Comparison of ENCODE assay signal across 1 cellular context in the genomic region with DNA sequence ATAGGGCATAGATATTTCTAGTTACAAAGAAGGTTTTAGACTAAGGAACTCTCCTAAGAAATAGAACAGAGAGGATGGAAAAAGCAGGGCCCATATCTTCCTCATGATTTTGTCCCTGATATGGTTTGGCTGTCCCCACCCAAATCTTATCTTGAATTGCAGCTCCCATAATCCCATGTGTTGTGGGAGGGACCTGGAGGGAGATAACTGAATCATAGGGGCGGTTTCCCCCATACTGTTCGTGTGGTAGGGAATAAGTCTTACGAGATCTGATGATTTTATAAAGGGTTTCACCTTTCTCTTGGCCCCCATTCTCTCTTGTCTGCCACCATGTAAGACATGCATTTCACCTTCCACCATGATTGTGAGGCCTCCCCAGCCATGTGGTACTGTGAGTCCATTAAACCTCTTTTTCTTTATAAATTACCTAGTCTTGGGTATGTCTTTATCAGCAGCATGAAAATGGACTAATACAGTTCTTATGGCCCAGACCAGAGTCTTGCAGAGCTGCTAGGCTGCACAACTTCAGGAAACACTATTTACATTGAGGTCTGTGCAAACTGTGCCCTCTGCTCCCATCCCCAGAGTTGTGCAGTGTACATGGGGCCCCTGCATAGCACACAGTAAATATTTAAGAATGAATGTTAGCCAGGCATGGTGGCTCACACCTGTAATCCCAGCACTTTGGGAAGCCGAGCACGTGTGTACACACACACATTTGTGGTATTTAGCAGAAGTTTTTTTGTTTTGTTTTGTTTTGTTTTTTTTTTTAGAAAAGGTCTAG.
TF ChIP-seq lines count a peak whose summit lies in the region.

No MANE protein-coding gene starts in this region.

TF ChIP-seq in HepG2, 621 proteins besides CTCF, POLR2A, EP300 and RAD21 (continued from another document and continues in another):
- TF ChIP-seq, protein P1, sequence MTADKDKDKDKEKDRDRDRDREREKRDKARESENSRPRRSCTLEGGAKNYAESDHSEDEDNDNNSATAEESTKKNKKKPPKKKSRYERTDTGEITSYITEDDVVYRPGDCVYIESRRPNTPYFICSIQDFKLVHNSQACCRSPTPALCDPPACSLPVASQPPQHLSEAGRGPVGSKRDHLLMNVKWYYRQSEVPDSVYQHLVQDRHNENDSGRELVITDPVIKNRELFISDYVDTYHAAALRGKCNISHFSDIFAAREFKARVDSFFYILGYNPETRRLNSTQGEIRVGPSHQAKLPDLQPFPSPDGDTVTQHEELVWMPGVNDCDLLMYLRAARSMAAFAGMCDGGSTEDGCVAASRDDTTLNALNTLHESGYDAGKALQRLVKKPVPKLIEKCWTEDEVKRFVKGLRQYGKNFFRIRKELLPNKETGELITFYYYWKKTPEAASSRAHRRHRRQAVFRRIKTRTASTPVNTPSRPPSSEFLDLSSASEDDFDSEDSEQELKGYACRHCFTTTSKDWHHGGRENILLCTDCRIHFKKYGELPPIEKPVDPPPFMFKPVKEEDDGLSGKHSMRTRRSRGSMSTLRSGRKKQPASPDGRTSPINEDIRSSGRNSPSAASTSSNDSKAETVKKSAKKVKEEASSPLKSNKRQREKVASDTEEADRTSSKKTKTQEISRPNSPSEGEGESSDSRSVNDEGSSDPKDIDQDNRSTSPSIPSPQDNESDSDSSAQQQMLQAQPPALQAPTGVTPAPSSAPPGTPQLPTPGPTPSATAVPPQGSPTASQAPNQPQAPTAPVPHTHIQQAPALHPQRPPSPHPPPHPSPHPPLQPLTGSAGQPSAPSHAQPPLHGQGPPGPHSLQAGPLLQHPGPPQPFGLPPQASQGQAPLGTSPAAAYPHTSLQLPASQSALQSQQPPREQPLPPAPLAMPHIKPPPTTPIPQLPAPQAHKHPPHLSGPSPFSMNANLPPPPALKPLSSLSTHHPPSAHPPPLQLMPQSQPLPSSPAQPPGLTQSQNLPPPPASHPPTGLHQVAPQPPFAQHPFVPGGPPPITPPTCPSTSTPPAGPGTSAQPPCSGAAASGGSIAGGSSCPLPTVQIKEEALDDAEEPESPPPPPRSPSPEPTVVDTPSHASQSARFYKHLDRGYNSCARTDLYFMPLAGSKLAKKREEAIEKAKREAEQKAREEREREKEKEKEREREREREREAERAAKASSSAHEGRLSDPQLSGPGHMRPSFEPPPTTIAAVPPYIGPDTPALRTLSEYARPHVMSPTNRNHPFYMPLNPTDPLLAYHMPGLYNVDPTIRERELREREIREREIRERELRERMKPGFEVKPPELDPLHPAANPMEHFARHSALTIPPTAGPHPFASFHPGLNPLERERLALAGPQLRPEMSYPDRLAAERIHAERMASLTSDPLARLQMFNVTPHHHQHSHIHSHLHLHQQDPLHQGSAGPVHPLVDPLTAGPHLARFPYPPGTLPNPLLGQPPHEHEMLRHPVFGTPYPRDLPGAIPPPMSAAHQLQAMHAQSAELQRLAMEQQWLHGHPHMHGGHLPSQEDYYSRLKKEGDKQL (CRISPR knock-in tag; IDR thresholded peaks at IDR 0.05; ENCODE audit: low read depth) = peak; percentile 28; the same call in 1 of the 2 replicates
- TF ChIP-seq RARA (CRISPR knock-in tag; IDR thresholded peaks at IDR 0.05) = peak; percentile 68
- peak; percentile 81 for TF ChIP-seq BCL6 (CRISPR knock-in tag; IDR thresholded peaks at IDR 0.05)
- TF ChIP-seq ZMYM4 (CRISPR knock-in tag; IDR thresholded peaks at IDR 0.05) = peak; percentile 86
- no peak for TF ChIP-seq CREM (IDR thresholded peaks at IDR 0.05)
- no peak for TF ChIP-seq CREM (CRISPR knock-in tag; IDR thresholded peaks at IDR 0.05)
- TF ChIP-seq NONO (IDR thresholded peaks at IDR 0.05) = no peak
- 0 out of 2 replicates have a peak, but pooled peaks have one; percentile 55 for TF ChIP-seq NONO (CRISPR knock-in tag; conservative IDR thresholded peaks at IDR 0.05)
- no peak for TF ChIP-seq ZC3H13 (CRISPR knock-in tag; IDR thresholded peaks at IDR 0.05)
- TF ChIP-seq, protein P2, sequence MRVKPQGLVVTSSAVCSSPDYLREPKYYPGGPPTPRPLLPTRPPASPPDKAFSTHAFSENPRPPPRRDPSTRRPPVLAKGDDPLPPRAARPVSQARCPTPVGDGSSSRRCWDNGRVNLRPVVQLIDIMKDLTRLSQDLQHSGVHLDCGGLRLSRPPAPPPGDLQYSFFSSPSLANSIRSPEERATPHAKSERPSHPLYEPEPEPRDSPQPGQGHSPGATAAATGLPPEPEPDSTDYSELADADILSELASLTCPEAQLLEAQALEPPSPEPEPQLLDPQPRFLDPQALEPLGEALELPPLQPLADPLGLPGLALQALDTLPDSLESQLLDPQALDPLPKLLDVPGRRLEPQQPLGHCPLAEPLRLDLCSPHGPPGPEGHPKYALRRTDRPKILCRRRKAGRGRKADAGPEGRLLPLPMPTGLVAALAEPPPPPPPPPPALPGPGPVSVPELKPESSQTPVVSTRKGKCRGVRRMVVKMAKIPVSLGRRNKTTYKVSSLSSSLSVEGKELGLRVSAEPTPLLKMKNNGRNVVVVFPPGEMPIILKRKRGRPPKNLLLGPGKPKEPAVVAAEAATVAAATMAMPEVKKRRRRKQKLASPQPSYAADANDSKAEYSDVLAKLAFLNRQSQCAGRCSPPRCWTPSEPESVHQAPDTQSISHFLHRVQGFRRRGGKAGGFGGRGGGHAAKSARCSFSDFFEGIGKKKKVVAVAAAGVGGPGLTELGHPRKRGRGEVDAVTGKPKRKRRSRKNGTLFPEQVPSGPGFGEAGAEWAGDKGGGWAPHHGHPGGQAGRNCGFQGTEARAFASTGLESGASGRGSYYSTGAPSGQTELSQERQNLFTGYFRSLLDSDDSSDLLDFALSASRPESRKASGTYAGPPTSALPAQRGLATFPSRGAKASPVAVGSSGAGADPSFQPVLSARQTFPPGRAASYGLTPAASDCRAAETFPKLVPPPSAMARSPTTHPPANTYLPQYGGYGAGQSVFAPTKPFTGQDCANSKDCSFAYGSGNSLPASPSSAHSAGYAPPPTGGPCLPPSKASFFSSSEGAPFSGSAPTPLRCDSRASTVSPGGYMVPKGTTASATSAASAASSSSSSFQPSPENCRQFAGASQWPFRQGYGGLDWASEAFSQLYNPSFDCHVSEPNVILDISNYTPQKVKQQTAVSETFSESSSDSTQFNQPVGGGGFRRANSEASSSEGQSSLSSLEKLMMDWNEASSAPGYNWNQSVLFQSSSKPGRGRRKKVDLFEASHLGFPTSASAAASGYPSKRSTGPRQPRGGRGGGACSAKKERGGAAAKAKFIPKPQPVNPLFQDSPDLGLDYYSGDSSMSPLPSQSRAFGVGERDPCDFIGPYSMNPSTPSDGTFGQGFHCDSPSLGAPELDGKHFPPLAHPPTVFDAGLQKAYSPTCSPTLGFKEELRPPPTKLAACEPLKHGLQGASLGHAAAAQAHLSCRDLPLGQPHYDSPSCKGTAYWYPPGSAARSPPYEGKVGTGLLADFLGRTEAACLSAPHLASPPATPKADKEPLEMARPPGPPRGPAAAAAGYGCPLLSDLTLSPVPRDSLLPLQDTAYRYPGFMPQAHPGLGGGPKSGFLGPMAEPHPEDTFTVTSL (CRISPR knock-in tag; IDR thresholded peaks at IDR 0.05; ENCODE audit: borderline replicate concordance) = peak; percentile 53; the same call in 1 of the 2 replicates
- TF ChIP-seq RXRB (CRISPR knock-in tag; IDR thresholded peaks at IDR 0.05; ENCODE audit: borderline replicate concordance) = 0 out of 2 replicates have a peak, but pooled peaks have one; percentile 39
- TF ChIP-seq TCF7L2 (IDR thresholded peaks at IDR 0.05; ENCODE audit: low read depth, low read length) = no peak
- TF ChIP-seq, protein P3, sequence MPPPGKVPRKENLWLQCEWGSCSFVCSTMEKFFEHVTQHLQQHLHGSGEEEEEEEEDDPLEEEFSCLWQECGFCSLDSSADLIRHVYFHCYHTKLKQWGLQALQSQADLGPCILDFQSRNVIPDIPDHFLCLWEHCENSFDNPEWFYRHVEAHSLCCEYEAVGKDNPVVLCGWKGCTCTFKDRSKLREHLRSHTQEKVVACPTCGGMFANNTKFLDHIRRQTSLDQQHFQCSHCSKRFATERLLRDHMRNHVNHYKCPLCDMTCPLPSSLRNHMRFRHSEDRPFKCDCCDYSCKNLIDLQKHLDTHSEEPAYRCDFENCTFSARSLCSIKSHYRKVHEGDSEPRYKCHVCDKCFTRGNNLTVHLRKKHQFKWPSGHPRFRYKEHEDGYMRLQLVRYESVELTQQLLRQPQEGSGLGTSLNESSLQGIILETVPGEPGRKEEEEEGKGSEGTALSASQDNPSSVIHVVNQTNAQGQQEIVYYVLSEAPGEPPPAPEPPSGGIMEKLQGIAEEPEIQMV (CRISPR knock-in tag; IDR thresholded peaks at IDR 0.05; ENCODE audit: low read depth) = no peak
- TF ChIP-seq, protein P4, sequence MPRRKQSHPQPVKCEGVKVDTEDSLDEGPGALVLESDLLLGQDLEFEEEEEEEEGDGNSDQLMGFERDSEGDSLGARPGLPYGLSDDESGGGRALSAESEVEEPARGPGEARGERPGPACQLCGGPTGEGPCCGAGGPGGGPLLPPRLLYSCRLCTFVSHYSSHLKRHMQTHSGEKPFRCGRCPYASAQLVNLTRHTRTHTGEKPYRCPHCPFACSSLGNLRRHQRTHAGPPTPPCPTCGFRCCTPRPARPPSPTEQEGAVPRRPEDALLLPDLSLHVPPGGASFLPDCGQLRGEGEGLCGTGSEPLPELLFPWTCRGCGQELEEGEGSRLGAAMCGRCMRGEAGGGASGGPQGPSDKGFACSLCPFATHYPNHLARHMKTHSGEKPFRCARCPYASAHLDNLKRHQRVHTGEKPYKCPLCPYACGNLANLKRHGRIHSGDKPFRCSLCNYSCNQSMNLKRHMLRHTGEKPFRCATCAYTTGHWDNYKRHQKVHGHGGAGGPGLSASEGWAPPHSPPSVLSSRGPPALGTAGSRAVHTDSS (CRISPR knock-in tag; conservative IDR thresholded peaks at IDR 0.05) = no peak
- no peak for TF ChIP-seq KLF9 (CRISPR knock-in tag; IDR thresholded peaks at IDR 0.05; ENCODE audit: low read depth)
- no peak for TF ChIP-seq ZNF781 (CRISPR knock-in tag; IDR thresholded peaks at IDR 0.05; ENCODE audit: borderline replicate concordance, not compliant biosample characterization)
- TF ChIP-seq, protein P5, sequence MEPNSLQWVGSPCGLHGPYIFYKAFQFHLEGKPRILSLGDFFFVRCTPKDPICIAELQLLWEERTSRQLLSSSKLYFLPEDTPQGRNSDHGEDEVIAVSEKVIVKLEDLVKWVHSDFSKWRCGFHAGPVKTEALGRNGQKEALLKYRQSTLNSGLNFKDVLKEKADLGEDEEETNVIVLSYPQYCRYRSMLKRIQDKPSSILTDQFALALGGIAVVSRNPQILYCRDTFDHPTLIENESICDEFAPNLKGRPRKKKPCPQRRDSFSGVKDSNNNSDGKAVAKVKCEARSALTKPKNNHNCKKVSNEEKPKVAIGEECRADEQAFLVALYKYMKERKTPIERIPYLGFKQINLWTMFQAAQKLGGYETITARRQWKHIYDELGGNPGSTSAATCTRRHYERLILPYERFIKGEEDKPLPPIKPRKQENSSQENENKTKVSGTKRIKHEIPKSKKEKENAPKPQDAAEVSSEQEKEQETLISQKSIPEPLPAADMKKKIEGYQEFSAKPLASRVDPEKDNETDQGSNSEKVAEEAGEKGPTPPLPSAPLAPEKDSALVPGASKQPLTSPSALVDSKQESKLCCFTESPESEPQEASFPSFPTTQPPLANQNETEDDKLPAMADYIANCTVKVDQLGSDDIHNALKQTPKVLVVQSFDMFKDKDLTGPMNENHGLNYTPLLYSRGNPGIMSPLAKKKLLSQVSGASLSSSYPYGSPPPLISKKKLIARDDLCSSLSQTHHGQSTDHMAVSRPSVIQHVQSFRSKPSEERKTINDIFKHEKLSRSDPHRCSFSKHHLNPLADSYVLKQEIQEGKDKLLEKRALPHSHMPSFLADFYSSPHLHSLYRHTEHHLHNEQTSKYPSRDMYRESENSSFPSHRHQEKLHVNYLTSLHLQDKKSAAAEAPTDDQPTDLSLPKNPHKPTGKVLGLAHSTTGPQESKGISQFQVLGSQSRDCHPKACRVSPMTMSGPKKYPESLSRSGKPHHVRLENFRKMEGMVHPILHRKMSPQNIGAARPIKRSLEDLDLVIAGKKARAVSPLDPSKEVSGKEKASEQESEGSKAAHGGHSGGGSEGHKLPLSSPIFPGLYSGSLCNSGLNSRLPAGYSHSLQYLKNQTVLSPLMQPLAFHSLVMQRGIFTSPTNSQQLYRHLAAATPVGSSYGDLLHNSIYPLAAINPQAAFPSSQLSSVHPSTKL (CRISPR knock-in tag; IDR thresholded peaks at IDR 0.05) = peak; percentile 84
- TF ChIP-seq HNRNPH1 (optimal IDR thresholded peaks at IDR 0.05; ENCODE audit: low read depth, low read length) = no peak
- TF ChIP-seq, protein P6, sequence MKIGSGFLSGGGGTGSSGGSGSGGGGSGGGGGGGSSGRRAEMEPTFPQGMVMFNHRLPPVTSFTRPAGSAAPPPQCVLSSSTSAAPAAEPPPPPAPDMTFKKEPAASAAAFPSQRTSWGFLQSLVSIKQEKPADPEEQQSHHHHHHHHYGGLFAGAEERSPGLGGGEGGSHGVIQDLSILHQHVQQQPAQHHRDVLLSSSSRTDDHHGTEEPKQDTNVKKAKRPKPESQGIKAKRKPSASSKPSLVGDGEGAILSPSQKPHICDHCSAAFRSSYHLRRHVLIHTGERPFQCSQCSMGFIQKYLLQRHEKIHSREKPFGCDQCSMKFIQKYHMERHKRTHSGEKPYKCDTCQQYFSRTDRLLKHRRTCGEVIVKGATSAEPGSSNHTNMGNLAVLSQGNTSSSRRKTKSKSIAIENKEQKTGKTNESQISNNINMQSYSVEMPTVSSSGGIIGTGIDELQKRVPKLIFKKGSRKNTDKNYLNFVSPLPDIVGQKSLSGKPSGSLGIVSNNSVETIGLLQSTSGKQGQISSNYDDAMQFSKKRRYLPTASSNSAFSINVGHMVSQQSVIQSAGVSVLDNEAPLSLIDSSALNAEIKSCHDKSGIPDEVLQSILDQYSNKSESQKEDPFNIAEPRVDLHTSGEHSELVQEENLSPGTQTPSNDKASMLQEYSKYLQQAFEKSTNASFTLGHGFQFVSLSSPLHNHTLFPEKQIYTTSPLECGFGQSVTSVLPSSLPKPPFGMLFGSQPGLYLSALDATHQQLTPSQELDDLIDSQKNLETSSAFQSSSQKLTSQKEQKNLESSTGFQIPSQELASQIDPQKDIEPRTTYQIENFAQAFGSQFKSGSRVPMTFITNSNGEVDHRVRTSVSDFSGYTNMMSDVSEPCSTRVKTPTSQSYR (CRISPR knock-in tag; IDR thresholded peaks at IDR 0.05; ENCODE audit: borderline replicate concordance) = peak; percentile 21; the same call in 1 of the 2 replicates
- TF ChIP-seq, protein P7, sequence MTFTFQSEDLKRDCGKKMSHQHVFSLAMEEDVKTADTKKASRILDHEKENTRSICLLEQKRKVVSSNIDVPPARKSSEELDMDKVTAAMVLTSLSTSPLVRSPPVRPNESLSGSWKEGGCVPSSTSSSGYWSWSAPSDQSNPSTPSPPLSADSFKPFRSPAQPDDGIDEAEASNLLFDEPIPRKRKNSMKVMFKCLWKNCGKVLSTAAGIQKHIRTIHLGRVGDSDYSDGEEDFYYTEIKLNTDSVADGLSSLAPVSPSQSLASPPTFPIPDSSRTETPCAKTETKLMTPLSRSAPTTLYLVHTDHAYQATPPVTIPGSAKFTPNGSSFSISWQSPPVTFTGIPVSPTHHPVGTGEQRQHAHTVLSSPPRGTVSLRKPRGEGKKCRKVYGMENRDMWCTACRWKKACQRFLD (CRISPR knock-in tag; IDR thresholded peaks at IDR 0.05; ENCODE audit: borderline replicate concordance) = no peak
- peak; percentile 60 for TF ChIP-seq BHLHE40 (IDR thresholded peaks at IDR 0.05; ENCODE audit: low read length)
- 0 out of 2 replicates have a peak, but pooled peaks have one; percentile 30 for TF ChIP-seq ZNF350 (CRISPR knock-in tag; IDR thresholded peaks at IDR 0.05; ENCODE audit: borderline replicate concordance, low read depth)
- no peak for TF ChIP-seq NAIF1 (CRISPR knock-in tag; IDR thresholded peaks at IDR 0.05; ENCODE audit: borderline replicate concordance)
